ENCODE assay signal across 27 cellular contexts in genomic region chr12:65903680-65904403, GRCh38.
A peak's percentile ranks its signal among the peaks of the same experiment; 100 is the strongest.
DNase-seq lines count a peak whose midpoint lies in the region; ATAC-seq, FAIRE-seq and TF ChIP-seq lines count a peak whose summit lies in the region.
"Had no signal": no experiment of that assay in that cellular context is flagged by ENCODE, and none has a peak within 500 bp of the region (broad histone marks: within the 10 kb centered on the region; RNA-seq: fewer than 3 reads in every experiment).

No MANE protein-coding gene starts in this region.

- no peak for TF ChIP-seq RAD21 in H1 (IDR thresholded peaks at IDR 0.05 in 1 of 2, conservative IDR thresholded peaks at IDR 0.05 in 1 of 2; ENCODE audit: low read depth in 2 of 2, low read length in 2 of 2)

- no peak overlapping the region for H2BK12ac ChIP-seq in H1 (ENCODE audit: low read depth, low read length)

- H3K23ac ChIP-seq in H1 (ENCODE audit: insufficient read length): no peak overlapping the region

- H3K9me3 ChIP-seq in Panc1 (ENCODE audit: control insufficient read depth, insufficient read depth, low read depth, low read length) (no peaks in the 10 kb centered on the region), H1 (ENCODE audit: insufficient read depth in 2 of 2, low read depth in 1 of 2, low read length in 1 of 2) (no peaks in the 10 kb centered on the region), neural progenitor cell (ENCODE audit: low read depth) (no peaks in the 10 kb centered on the region)
- H3K9me3 ChIP-seq: left ventricle myocardium inferior, mucosa of descending colon, psoas muscle had no signal

- H3K36me3 ChIP-seq in ACC112 (ENCODE audit: insufficient read depth, low read length): peaks cover 35% of the 10 kb centered on the region
- no peaks in the 10 kb centered on the region; the same call in 1 of the 2 replicates for H3K36me3 ChIP-seq in Panc1 (ENCODE audit: control insufficient read depth, insufficient read depth, low read length)
- H3K36me3 ChIP-seq in H1 (ENCODE audit: control insufficient read depth in 2 of 4, insufficient read depth in 4 of 4, low read length in 3 of 4): peaks cover 0 to 3% (median 1%) of the 10 kb centered on the region in 4 experiments; a peak in 2 of 8 replicates
- H3K36me3 ChIP-seq in neural progenitor cell: no peaks in the 10 kb centered on the region
- H3K36me3 ChIP-seq: left ventricle myocardium inferior had no signal

- H2AK5ac ChIP-seq in H1 (ENCODE audit: low read depth, low read length): no peak overlapping the region

- H3K9me3 Mint-ChIP-seq in neural progenitor cell: peaks cover 5% of the 10 kb centered on the region
- H3K9me3 Mint-ChIP-seq in activated naive CD4-positive, alpha-beta T cell treated with anti-CD3 and anti-CD28 coated beads, Interleukin-2, amount 50 U/mL, for 72 hours: no peaks in the 10 kb centered on the region
- H3K9me3 Mint-ChIP-seq: activated naive CD8-positive, alpha-beta T cell treated with anti-CD3 and anti-CD28 coated beads for 36 hours; activated T-helper 1 cell treated with anti-CD3 and anti-CD28 coated beads, Interleukin-12 subunit alpha, Interleukin-12 subunit beta, Interleukin-2, Interleukin-4 antibody, amounts not matched to agents 30 ng/mL and 10 ng/mL and 1 ng/mL, durations not matched to agents 14 hours and 24 hours and 36 hours; T-helper 2 cell treated with Interferon-gamma antibody and Interleukin-4, amounts not matched to agents 5 μg/mL and 100 μg/mL, for 36 hours had no signal

- POLR2A ChIA-PET in Panc1 (lab: Charles Lee) (no interaction called here), H1 (lab: Charles Lee; ENCODE audit: partially characterized antibody) (no interaction called here)

- no peak overlapping the region for H4K8ac ChIP-seq in H1 (ENCODE audit: extremely low read depth, insufficient read depth, low read length)

- H3K4me3 ChIP-seq in ACC112 (ENCODE audit: low read depth, low read length): peak overlapping the region; percentile 8; the same call in 1 of the 2 replicates
- no peak overlapping the region for H3K4me3 ChIP-seq in Panc1 (ENCODE audit: low read depth in 2 of 2, low read length in 2 of 2)
- no peak overlapping the region for H3K4me3 ChIP-seq in H1 (ENCODE audit: extremely low read depth in 1 of 4, insufficient read depth in 2 of 4, low read depth in 3 of 4, low read length in 4 of 4)
- H3K4me3 ChIP-seq in neural progenitor cell: no peak overlapping the region
- H3K4me3 ChIP-seq in lower leg skin (ENCODE audit: low read depth, poor library complexity, severe bottlenecking): no peak overlapping the region
- H3K4me3 ChIP-seq: left ventricle myocardium inferior, mucosa of descending colon, psoas muscle had no signal

- no peak overlapping the region for H3K56ac ChIP-seq in H1 (replicated peaks; ENCODE audit: insufficient read length, low read depth, low read length)

- H3K27me3 ChIP-seq in ACC112 (ENCODE audit: insufficient read depth, low read length): no peaks in the 10 kb centered on the region
- H3K27me3 ChIP-seq in Panc1 (ENCODE audit: control insufficient read depth, insufficient read depth, low read length): no peaks in the 10 kb centered on the region
- peaks cover 0 to 1% (median 0%) of the 10 kb centered on the region in 4 experiments; a peak in 1 of 7 replicates for H3K27me3 ChIP-seq in H1 (replicated peaks in 1 of 4; ENCODE audit: control insufficient read depth in 3 of 4, extremely low read depth in 1 of 4, insufficient read depth in 3 of 4, low read length in 3 of 4)
- no peaks in the 10 kb centered on the region for H3K27me3 ChIP-seq in neural progenitor cell

- H3K79me2 ChIP-seq in ACC112 (ENCODE audit: control insufficient read depth, insufficient read depth, low read length, unreplicated experiment): peaks cover 90% of the 10 kb centered on the region
- peaks cover 0 to 41% of the 10 kb centered on the region in 2 experiments; a peak in 2 of 4 replicates for H3K79me2 ChIP-seq in H1 (ENCODE audit: control insufficient read depth in 1 of 2, insufficient read depth in 2 of 2, low read length in 2 of 2)
- H3K79me2 ChIP-seq in neural progenitor cell (ENCODE audit: low read depth): peaks cover 69% of the 10 kb centered on the region

- H2BK15ac ChIP-seq in H1 (ENCODE audit: low read length): 0 out of 2 replicates have a peak overlapping the region, but pooled peaks have one; percentile 32

- BruUV-seq in Panc1 (replicated peaks; lab: Mats Ljungman, UMichigan): no TSS peak

- H3K36me3 Mint-ChIP-seq in neural progenitor cell: peaks cover 18% of the 10 kb centered on the region
- no peaks in the 10 kb centered on the region for H3K36me3 Mint-ChIP-seq in activated naive CD4-positive, alpha-beta T cell treated with anti-CD3 and anti-CD28 coated beads, Interleukin-2, amount 50 U/mL, for 72 hours
- H3K36me3 Mint-ChIP-seq: activated naive CD8-positive, alpha-beta T cell treated with anti-CD3 and anti-CD28 coated beads for 36 hours had no signal

- no peak overlapping the region for H2BK5ac ChIP-seq in H1 (ENCODE audit: low read depth, low read length)

- H4K91ac ChIP-seq in H1 (replicated peaks; ENCODE audit: insufficient read length, low read length): no peak overlapping the region

- no peak overlapping the region for H3K14ac ChIP-seq in H1 (ENCODE audit: insufficient read length)

- H2AFZ ChIP-seq in ACC112 (ENCODE audit: low read length, unreplicated experiment) (no peak overlapping the region), H1 (ENCODE audit: low read length) (no peak overlapping the region), neural progenitor cell (replicated peaks) (no peak overlapping the region)

- no peak overlapping the region for H4K5ac ChIP-seq in H1 (ENCODE audit: insufficient read length, low read depth, low read length)

- H2BK120ac ChIP-seq in H1 (replicated peaks; ENCODE audit: low read depth, low read length): no peak overlapping the region

- no peak for TF ChIP-seq POLR2A in H1 (IDR thresholded peaks at IDR 0.05; ENCODE audit: control extremely low read depth in 1 of 2, low read depth in 2 of 2, low read length in 2 of 2)
- no peak for TF ChIP-seq POLR2A in lower leg skin (IDR thresholded peaks at IDR 0.05)

- H3K27me3 Mint-ChIP-seq in neural progenitor cell (ENCODE audit: insufficient read depth, low read depth): no peaks in the 10 kb centered on the region
- H3K27me3 Mint-ChIP-seq: activated naive CD8-positive, alpha-beta T cell treated with anti-CD3 and anti-CD28 coated beads for 36 hours had no signal

- no peak overlapping the region for H3K4me3 Mint-ChIP-seq in neural progenitor cell
- H3K4me3 Mint-ChIP-seq: activated naive CD8-positive, alpha-beta T cell treated with anti-CD3 and anti-CD28 coated beads for 36 hours; activated T-helper 1 cell treated with anti-CD3 and anti-CD28 coated beads, Interleukin-12 subunit alpha, Interleukin-12 subunit beta, Interleukin-2, Interleukin-4 antibody, amounts not matched to agents 30 ng/mL and 10 ng/mL and 1 ng/mL, durations not matched to agents 14 hours and 24 hours and 36 hours; T-helper 2 cell treated with Interferon-gamma antibody and Interleukin-4, amounts not matched to agents 5 μg/mL and 100 μg/mL, for 36 hours had no signal

- H4K20me1 ChIP-seq in H1 (replicated peaks in 1 of 2; ENCODE audit: control insufficient read depth in 1 of 2, insufficient read depth in 2 of 2, low read length in 2 of 2) (no peaks in the 10 kb centered on the region), neural progenitor cell (ENCODE audit: low read depth) (no peaks in the 10 kb centered on the region)

- CTCF ChIA-PET in Panc1 (lab: Charles Lee) (interaction anchor here (0.5 kb wide), 1 partner anchor 185 kb away, joined by 3 read pairs; no protein-coding TSS in a partner anchor), H1 (lab: Charles Lee; ENCODE audit: partially characterized antibody) (no interaction called here)

- TF ChIP-seq CTCF in Panc1 (IDR thresholded peaks at IDR 0.05): no peak
- TF ChIP-seq CTCF in H1 (IDR thresholded peaks at IDR 0.05; ENCODE audit: control extremely low read depth in 1 of 3, insufficient read depth in 1 of 3, low read depth in 1 of 3, low read length in 3 of 3): no peak
- no peak for TF ChIP-seq CTCF in neural progenitor cell (IDR thresholded peaks at IDR 0.05)
- no peak for TF ChIP-seq CTCF in lower leg skin (IDR thresholded peaks at IDR 0.05)

- DNase-seq in Panc1 (ENCODE audit: low read depth, low spot score): no peak
- DNase-seq in H1 (ENCODE audit: low read depth in 1 of 2, low spot score in 2 of 2): no peak
- no peak for DNase-seq in neural progenitor cell (ENCODE audit: low spot score)
- DNase-seq in lower leg skin (ENCODE audit: low spot score in 2 of 2): no peak
- no peak for DNase-seq in hippocampal formation (lab: John Stamatoyannopoulos, UW)
- DNase-seq in activated naive CD4-positive, alpha-beta T cell treated with anti-CD3 and anti-CD28 coated beads, Interleukin-2, amount 50 U/mL, for 72 hours (ENCODE audit: low spot score in 2 of 2): no peak
- DNase-seq: ACHN; activated naive CD8-positive, alpha-beta T cell treated with anti-CD3 and anti-CD28 coated beads for 36 hours; DMS79; effector CD4-positive, alpha-beta T cell; foreskin fibroblast; GF-D8; hypothalamus; left ventricle myocardium inferior; mucosa of descending colon; NCI-H1048; NCI-H187; NCI-H526 treated with DMSO at 0.1 percent for 48 hours; psoas muscle; small intestine had no signal

- no peak overlapping the region for H3K4ac ChIP-seq in H1 (replicated peaks; ENCODE audit: insufficient read length, low read depth, low read length)

- intact Hi-C loops in Panc1 (cut with micrococcal nuclease; ENCODE audit: unreplicated experiment): no loop called here
- intact Hi-C loops in lower leg skin (cut with DNase I; ENCODE audit: low total_unique reads): no loop called here

- TF ChIP-seq EP300 in H1 (IDR thresholded peaks at IDR 0.05; ENCODE audit: borderline replicate concordance in 1 of 2, low read depth in 2 of 2, low read length in 2 of 2): no peak

- no peak overlapping the region for H3K27ac Mint-ChIP-seq in neural progenitor cell
- H3K27ac Mint-ChIP-seq in activated naive CD4-positive, alpha-beta T cell treated with anti-CD3 and anti-CD28 coated beads, Interleukin-2, amount 50 U/mL, for 72 hours: no peak overlapping the region
- H3K27ac Mint-ChIP-seq: activated naive CD8-positive, alpha-beta T cell treated with anti-CD3 and anti-CD28 coated beads for 36 hours; activated T-helper 1 cell treated with anti-CD3 and anti-CD28 coated beads, Interleukin-12 subunit alpha, Interleukin-12 subunit beta, Interleukin-2, Interleukin-4 antibody, amounts not matched to agents 30 ng/mL and 10 ng/mL and 1 ng/mL, durations not matched to agents 14 hours and 24 hours and 36 hours; T-helper 2 cell treated with Interferon-gamma antibody and Interleukin-4, amounts not matched to agents 5 μg/mL and 100 μg/mL, for 36 hours had no signal

- H2BK20ac ChIP-seq in H1 (ENCODE audit: low read length): no peak overlapping the region

- 91% methylated on average over 10 of the region's 10 CpGs; no CpG with 5 or more reads in 1 of the 2 experiments for WGBS in H1 (ENCODE audit: extremely low coverage in 1 of 2, insufficient coverage in 1 of 2, insufficient read length in 1 of 2, insufficient replicate concordance in 2 of 2, low coverage in 1 of 2, low lambda C conversion rate in 2 of 2, missing lambda C conversion rate in 1 of 2), 2 experiments
- 75 to 77% methylated on average over 10 of the region's 10 CpGs for WGBS in lower leg skin, 2 donors

- H3K4me1 ChIP-seq in ACC112 (ENCODE audit: control insufficient read depth, insufficient read depth, low read length, unreplicated experiment): peaks cover 85% of the 10 kb centered on the region
- H3K4me1 ChIP-seq in Panc1 (ENCODE audit: control insufficient read depth, insufficient read depth, low read length): peaks cover 77% of the 10 kb centered on the region
- peaks cover 2 to 13% (median 8%) of the 10 kb centered on the region in 4 experiments; a peak in 5 of 7 replicates for H3K4me1 ChIP-seq in H1 (replicated peaks in 1 of 4; ENCODE audit: control insufficient read depth in 3 of 4, insufficient read depth in 4 of 4, low read length in 3 of 4)
- H3K4me1 ChIP-seq in neural progenitor cell: peaks cover 28% of the 10 kb centered on the region
- H3K4me1 ChIP-seq: left ventricle myocardium inferior, psoas muscle had no signal

- H3K4me1 Mint-ChIP-seq in neural progenitor cell: peaks cover 39% of the 10 kb centered on the region
- H3K4me1 Mint-ChIP-seq: activated naive CD8-positive, alpha-beta T cell treated with anti-CD3 and anti-CD28 coated beads for 36 hours had no signal

- no peaks in the 10 kb centered on the region for H3K23me2 ChIP-seq in H1 (ENCODE audit: low read depth, low read length)

- H3K4me2 ChIP-seq in H1 (ENCODE audit: insufficient read depth in 1 of 2, low read depth in 2 of 2, low read length in 2 of 2) (no peak overlapping the region), neural progenitor cell (no peak overlapping the region)

- in situ Hi-C loops in Panc1 (cut with HindIII; ENCODE audit: low pct_unique_long_range_greater_than_20kb, low sequenced_read_pairs): no loop called here

- H3K27ac ChIP-seq in ACC112 (ENCODE audit: low read depth, low read length): peak overlapping the region; percentile 68
- peak overlapping the region; percentile 100 for H3K27ac ChIP-seq in Panc1 (ENCODE audit: low read length)
- H3K27ac ChIP-seq in H1 (ENCODE audit: low read depth, low read length): no peak overlapping the region
- peak overlapping the region; percentile 48 for H3K27ac ChIP-seq in neural progenitor cell
- H3K27ac ChIP-seq: left ventricle myocardium inferior, psoas muscle, VCaP had no signal

- no peaks in the 10 kb centered on the region; the same call in 1 of the 2 replicates for H3K79me1 ChIP-seq in H1 (ENCODE audit: low read depth, low read length)

- no peak overlapping the region for H3K9ac ChIP-seq in H1 (replicated peaks in 1 of 4; ENCODE audit: extremely low read depth in 1 of 4, low read depth in 3 of 4, low read length in 3 of 4)
- no peak overlapping the region for H3K9ac ChIP-seq in neural progenitor cell

- no peaks in the 10 kb centered on the region for H3F3A ChIP-seq in neural progenitor cell (ENCODE audit: low read depth)

- H3K18ac ChIP-seq in H1 (ENCODE audit: extremely low read depth, low read length): no peak overlapping the region

- FAIRE-seq in H1 (lab: Jason Lieb, UNC): peak; percentile 58
- FAIRE-seq: H54, small intestine, urothelium cell line had no signal

- ATAC-seq in Panc1 (peak; percentile 39; the same call in 1 of the 2 replicates), GM21515 (IDR thresholded peaks at IDR 0.05; ENCODE audit: unreplicated experiment) (no peak)
- no peak for ATAC-seq in activated naive CD4-positive, alpha-beta T cell treated with anti-CD3 and anti-CD28 coated beads, Interleukin-2, amount 50 U/mL, for 72 hours
- ATAC-seq: mucosa of descending colon, psoas muscle had no signal
